In genomic region chr2:109143214-109144187, GRCh38 we compare ENCODE assay signal across 1 cellular context.
A peak's percentile ranks its signal among the peaks of the same experiment; 100 is the strongest.
TF ChIP-seq lines count a peak whose summit lies in the region.

No MANE protein-coding gene starts in this region.

TF ChIP-seq in GM12878, 131 proteins besides CTCF, POLR2A, EP300 and RAD21 (continued from another document and continues in another):
- TF ChIP-seq KDM1A (IDR thresholded peaks at IDR 0.05; ENCODE audit: borderline replicate concordance) (no peak), HCFC1 (IDR thresholded peaks at IDR 0.05; ENCODE audit: low read length) (no peak), SREBF2 (IDR thresholded peaks at IDR 0.05; ENCODE audit: low read length) (no peak), ZNF207 (IDR thresholded peaks at IDR 0.05; ENCODE audit: borderline replicate concordance) (no peak), MLLT1 (IDR thresholded peaks at IDR 0.05) (0 out of 2 replicates have a peak, but pooled peaks have one; percentile 27), ZNF274 (IDR thresholded peaks at IDR 0.05; ENCODE audit: insufficient read depth, insufficient read length) (no peak), MXI1 (IDR thresholded peaks at IDR 0.05; ENCODE audit: low read depth, low read length) (no peak; the same call in 1 of the 2 replicates), SIN3A (IDR thresholded peaks at IDR 0.05; ENCODE audit: low read depth, low read length) (no peak), CHD1 (IDR thresholded peaks at IDR 0.05; ENCODE audit: low read depth, low read length) (no peak), HDAC2 (IDR thresholded peaks at IDR 0.05) (no peak), RELA (IDR thresholded peaks at IDR 0.05; ENCODE audit: borderline replicate concordance, partially characterized antibody) (no peak), SPI1 (IDR thresholded peaks at IDR 0.05; ENCODE audit: borderline replicate concordance, insufficient read depth, low read depth, low read length) (no peak), JUND (IDR thresholded peaks at IDR 0.05; ENCODE audit: low read depth, low read length) (peak; percentile 45; the same call in 1 of the 2 replicates), ZBTB11 (CRISPR knock-in tag; IDR thresholded peaks at IDR 0.05) (no peak), MEF2A (IDR thresholded peaks at IDR 0.05; ENCODE audit: insufficient read depth, low read depth, low read length) (peak; percentile 84), POLR2AphosphoS5 (IDR thresholded peaks at IDR 0.05; ENCODE audit: low read length) (no peak), YBX1 (IDR thresholded peaks at IDR 0.05) (no peak), ZZZ3 (IDR thresholded peaks at IDR 0.05; ENCODE audit: control insufficient read depth, insufficient read length, low read depth) (no peak), GABPA (IDR thresholded peaks at IDR 0.05; ENCODE audit: low read depth) (peak; percentile 73), ZNF592 (IDR thresholded peaks at IDR 0.05) (no peak), ZNF217 (IDR thresholded peaks at IDR 0.05) (peak; percentile 74; the same call in 1 of the 2 replicates), PKNOX1 (IDR thresholded peaks at IDR 0.05) (0 out of 2 replicates have a peak, but pooled peaks have one; percentile 14), SMAD1 (IDR thresholded peaks at IDR 0.05; ENCODE audit: low read depth, partially characterized antibody) (no peak), PRDM15 (CRISPR knock-in tag; IDR thresholded peaks at IDR 0.05) (no peak), ATF3 (IDR thresholded peaks at IDR 0.05; ENCODE audit: borderline replicate concordance, extremely low read depth, low read depth, low read length) (no peak), NBN (IDR thresholded peaks at IDR 0.05) (0 out of 2 replicates have a peak, but pooled peaks have one; percentile 37), BCL11A (IDR thresholded peaks at IDR 0.05; ENCODE audit: low read depth, low read length) (peak; percentile 50; the same call in 1 of the 2 replicates), SKIL (IDR thresholded peaks at IDR 0.05; ENCODE audit: low read depth, poor library complexity, severe bottlenecking) (peak; percentile 75), CEBPZ (IDR thresholded peaks at IDR 0.05; ENCODE audit: low read depth, low read length) (no peak), ZNF622 (IDR thresholded peaks at IDR 0.05) (no peak), MTA3 (IDR thresholded peaks at IDR 0.05; ENCODE audit: borderline replicate concordance, low read length) (peak; percentile 85; the same call in 1 of the 2 replicates), FOXK2 (IDR thresholded peaks at IDR 0.05) (no peak), ZNF384 (IDR thresholded peaks at IDR 0.05; ENCODE audit: borderline replicate concordance, low read depth, low read length) (no peak), LARP7 (IDR thresholded peaks at IDR 0.05) (no peak), ELK1 (IDR thresholded peaks at IDR 0.05; ENCODE audit: low read depth, low read length) (peak; percentile 65; the same call in 1 of the 2 replicates), TBL1XR1 (IDR thresholded peaks at IDR 0.05; ENCODE audit: low read depth, low read length) (peak; percentile 58; the same call in 1 of the 2 replicates), PAX5 (IDR thresholded peaks at IDR 0.05; ENCODE audit: borderline replicate concordance, low read depth, low read length) (peak; percentile 75; the same call in 1 of the 2 replicates), RCOR1 (conservative IDR thresholded peaks at IDR 0.05; ENCODE audit: low read depth, low read length) (no peak), BACH1 (IDR thresholded peaks at IDR 0.05; ENCODE audit: borderline replicate concordance) (no peak), SUZ12 (IDR thresholded peaks at IDR 0.05; ENCODE audit: unreplicated experiment) (no peak)
